In genomic region chr19:2477732-2478191, GRCh38 we compare ENCODE assay signal across 8 cellular contexts. TPM values are rescaled to one million over a fixed set of nuclear protein-coding genes. Genes with fewer than 3 reads are reported as not detected.
DNase-seq lines count a peak whose midpoint lies in the region; ATAC-seq and TF ChIP-seq lines count a peak whose summit lies in the region.

No MANE protein-coding gene starts in this region.

- no peak overlapping the region for H3K4me3 ChIP-seq in mucosa of descending colon

- intact Hi-C loops in mucosa of descending colon (cut with DNase I, micrococcal nuclease), result loop anchor here (2.0 to 5.0 kb wide), 3 partner anchors 65 to 135 kb away; no protein-coding TSS in a partner anchor

- peaks cover 36% of the 10 kb centered on the region for H3K4me1 ChIP-seq in mucosa of descending colon (ENCODE audit: low read depth)

- TF ChIP-seq POLR2A in GM18505 (IDR thresholded peaks at IDR 0.05; ENCODE audit: borderline replicate concordance, extremely low read depth, insufficient read depth, insufficient read length), result peak; percentile 56

- ATAC-seq in GM18505 (IDR thresholded peaks at IDR 0.05; ENCODE audit: unreplicated experiment) (no peak), mucosa of descending colon (no peak), GM18858 (IDR thresholded peaks at IDR 0.05; ENCODE audit: unreplicated experiment) (no peak)

- H3K9me3 ChIP-seq in mucosa of descending colon, result peaks cover under 1% of the 10 kb centered on the region

- no peak for TF ChIP-seq CTCF in mucosa of descending colon (IDR thresholded peaks at IDR 0.05)

- no peaks in the 10 kb centered on the region for H3K36me3 ChIP-seq in mucosa of descending colon (ENCODE audit: low read depth)

- DNase-seq in T-helper 2 cell, result peak in 3 of 5 experiments; percentile 17 to 35 (median 34)
- DNase-seq in effector CD4-positive, alpha-beta T cell, result peak; percentile 20
- DNase-seq in mucosa of descending colon, result peak; percentile 37 to 76 (median 55)
- no peak for DNase-seq in stimulated activated CD4-positive, alpha-beta T cell treated with anti-CD3 and anti-CD28 coated beads, Interleukin-4, amount 100 ng/mL, for 24 hours
- DNase-seq in SW480 (ENCODE audit: low spot score), result no peak
- no peak for DNase-seq in occipital lobe (lab: John Stamatoyannopoulos, UW)

RNA-seq across cellular contexts. Expression of gene GADD45B, which starts 1.8 kb away (rescaled TPM):
- total RNA-seq in mucosa of descending colon (10 to 100 TPM; 30.6 to 45.5 (median 35.9) TPM), occipital lobe (4.7 TPM)

RNA-seq across cellular contexts. Expression of gene LMNB2, which starts 21.0 kb away (rescaled TPM):
- total RNA-seq in mucosa of descending colon, result 10 to 100 TPM; 21.1 to 47.8 (median 22.1) TPM
- 36.2 TPM for total RNA-seq in occipital lobe

RNA-seq across cellular contexts. Expression of gene TIMM13, which starts 50.4 kb away (rescaled TPM):
- 100 to 1,000 TPM in 2 of 3 donors, 10 to 100 TPM in 1; 75.4 to 130 (median 104) TPM for total RNA-seq in mucosa of descending colon
- total RNA-seq in occipital lobe, result 16.2 TPM

Comparison
In these comparisons a context has a peak if more than half of its experiments do, and no peak if none do; other contexts are left out.
1. DNase-seq: peak in T-helper 2 cell (3 of 5), effector CD4-positive, alpha-beta T cell (single experiment) and mucosa of descending colon (3 of 3); none in stimulated activated CD4-positive, alpha-beta T cell treated with anti-CD3 and anti-CD28 coated beads, Interleukin-4, amount 100 ng/mL, for 24 hours (single experiment), SW480 (single experiment) and occipital lobe (single experiment).